In genomic region chr19:47047931-47048399, GRCh38 we compare ENCODE assay signal across 8 cellular contexts. TPM values are rescaled to one million over a fixed set of nuclear protein-coding genes. Genes with fewer than 3 reads are reported as not detected.
DNase-seq lines count a peak whose midpoint lies in the region; ATAC-seq, FAIRE-seq and TF ChIP-seq lines count a peak whose summit lies in the region.

No MANE protein-coding gene starts in this region.

- no TSS peak for BruUV-seq in HCT116 (replicated peaks; lab: Mats Ljungman, UMichigan)

- no peak for FAIRE-seq in pancreas (lab: Jason Lieb, UNC)

- POLR2A ChIA-PET in HCT116 (lab: Charles Lee), result interaction anchor here (0.6 to 1.1 kb wide), 4 partner anchors 8 to 197 kb away, joined by 3 to 5 read pairs (median 3); partner anchors contain the start of genes AP2S1 and ZC3H4

- TF ChIP-seq RAD21 in HCT116 (IDR thresholded peaks at IDR 0.05; ENCODE audit: low read depth), result no peak

- H3K27ac ChIP-seq in HCT116 (ENCODE audit: low read depth, low read length), result peak overlapping the region; percentile 64
- peak overlapping the region; percentile 41 to 75 (median 68) for H3K27ac ChIP-seq in pancreas
- H3K27ac ChIP-seq in tibial nerve, result peak overlapping the region; percentile 58 to 93 (median 86)

- peaks cover 8% of the 10 kb centered on the region; the same call in 1 of the 2 replicates for H3K79me2 ChIP-seq in HCT116 (ENCODE audit: insufficient read depth, low read length)

- peak; percentile 69 for ATAC-seq in HCT116
- peak; percentile 90 for ATAC-seq in SK-N-SH treated with all-trans-retinoic acid at 6 μM for 48 hours
- ATAC-seq in Right ventricle myocardium superior (ENCODE audit: poor library complexity), result peak; percentile 91
- peak; percentile 69 to 87 (median 80) for ATAC-seq in pancreas

- TF ChIP-seq CTCF in HCT116 (IDR thresholded peaks at IDR 0.05 in 2 of 3, conservative IDR thresholded peaks at IDR 0.05 in 1 of 3; ENCODE audit: borderline replicate concordance in 1 of 3, insufficient read depth in 1 of 3, low read depth in 2 of 3, low read length in 2 of 3) (no peak), NB4 (IDR thresholded peaks at IDR 0.05; ENCODE audit: low read depth, low read length) (no peak), pancreas (IDR thresholded peaks at IDR 0.05) (no peak), tibial nerve (IDR thresholded peaks at IDR 0.05) (no peak)

- RAD21 ChIA-PET in HCT116 (lab: Charles Lee; ENCODE audit: low non-redundant PET in 1 of 2, low total read pairs in 2 of 2, uncharacterized antibody in 2 of 2, unreplicated experiment in 2 of 2), result no interaction called here

- in situ Hi-C loops in G401 (cut with HindIII; ENCODE audit: low sequenced_read_pairs), result no loop called here

- TF ChIP-seq EP300 in tibial nerve (IDR thresholded peaks at IDR 0.05), result peak in 1 of 2 donors; percentile 57

- H3K9me3 ChIP-seq in HCT116 (ENCODE audit: control insufficient read depth in 1 of 2, insufficient read depth in 1 of 2, low read depth in 1 of 2, low read length in 2 of 2), result no peaks in the 10 kb centered on the region
- H3K9me3 ChIP-seq in pancreas, result no peaks in the 10 kb centered on the region
- no peaks in the 10 kb centered on the region for H3K9me3 ChIP-seq in tibial nerve

- H3K27me3 ChIP-seq in HCT116 (ENCODE audit: insufficient read depth, low read length) (no peaks in the 10 kb centered on the region), pancreas (no peaks in the 10 kb centered on the region), tibial nerve (no peaks in the 10 kb centered on the region)

- H3K36me3 ChIP-seq in HCT116 (ENCODE audit: control insufficient read depth in 1 of 2, insufficient read depth in 2 of 2, low read length in 2 of 2), result no peaks in the 10 kb centered on the region; a peak in 1 of 4 replicates
- H3K36me3 ChIP-seq in pancreas, result no peaks in the 10 kb centered on the region
- peaks cover 0 to 24% (median 0%) of the 10 kb centered on the region in 3 donors for H3K36me3 ChIP-seq in tibial nerve

- peak overlapping the region; percentile 32 for H2AFZ ChIP-seq in HCT116 (ENCODE audit: low read depth, low read length, poor library complexity, severe bottlenecking)

- no peaks in the 10 kb centered on the region for H4K20me1 ChIP-seq in HCT116 (ENCODE audit: insufficient read depth)

- H3K4me1 ChIP-seq in HCT116 (ENCODE audit: control insufficient read depth in 1 of 2, insufficient read depth in 2 of 2, low read length in 2 of 2) (peaks cover 4 to 14% of the 10 kb centered on the region in 2 experiments; a peak in 3 of 4 replicates), pancreas (no peaks in the 10 kb centered on the region), tibial nerve (peaks cover 0 to 16% (median 0%) of the 10 kb centered on the region in 4 donors)

- 0 to 1% methylated on average over 32 of the region's 32 CpGs for WGBS in pancreas, 2 donors
- WGBS in tibial nerve, 2 donors, result 1 to 3% methylated on average over 23 to 32 of the region's 32 CpGs

- H3K4me3 ChIP-seq in HCT116 (replicated peaks in 1 of 2; ENCODE audit: low read depth in 1 of 2, low read length in 2 of 2), result peak overlapping the region; percentile 71 to 72
- peak overlapping the region; percentile 85 for H3K4me3 ChIP-seq in NB4 (ENCODE audit: low read depth, low read length)
- peak overlapping the region; percentile 83 to 100 (median 95) for H3K4me3 ChIP-seq in pancreas
- peak overlapping the region; percentile 69 to 97 (median 92) for H3K4me3 ChIP-seq in tibial nerve

- intact Hi-C loops in HCT116 (cut with micrococcal nuclease) (no loop called here), Right ventricle myocardium superior (cut with DNase I) (no loop called here), pancreas (cut with DNase I) (no loop called here)

- CTCF ChIA-PET in HCT116 (lab: Charles Lee), result interaction anchor here (0.7 to 1.1 kb wide), 4 partner anchors 9 to 209 kb away, joined by 3 to 8 read pairs (median 4); no protein-coding TSS in a partner anchor

- peak; percentile 55 for TF ChIP-seq POLR2A in HCT116 (IDR thresholded peaks at IDR 0.05; ENCODE audit: borderline replicate concordance, extremely low read depth, insufficient read depth, insufficient read length)
- TF ChIP-seq POLR2A in NB4 (IDR thresholded peaks at IDR 0.05; ENCODE audit: extremely low read depth, insufficient read length), result peak; percentile 92
- TF ChIP-seq POLR2A in tibial nerve (IDR thresholded peaks at IDR 0.05), result peak in 1 of 2 donors; percentile 25

- peak overlapping the region; percentile 97 for H3K4me2 ChIP-seq in HCT116 (ENCODE audit: low read length)

- DNase-seq in G401 (ENCODE audit: low spot score) (peak; percentile 99), HCT116 (ENCODE audit: low read depth, low spot score) (peak; percentile 78), NB4 (ENCODE audit: low read depth) (peak; percentile 99), Right ventricle myocardium superior (peak; percentile 90), pancreas (peak; percentile 62 to 85 (median 74)), tibial nerve (ENCODE audit: low spot score in 2 of 2) (peak; percentile 76 to 83)
- peak; percentile 37 for DNase-seq in activated naive CD8-positive, alpha-beta T cell treated with anti-CD3 and anti-CD28 coated beads, Interleukin-2, amount 50 U/mL, for 16 hours (ENCODE audit: low read depth, low spot score)

- H3K9ac ChIP-seq in HCT116 (ENCODE audit: low read length), result peak overlapping the region; percentile 65

- no peaks in the 10 kb centered on the region for H3K9me2 ChIP-seq in HCT116 (ENCODE audit: insufficient read depth)

TF ChIP-seq in HCT116, 20 proteins besides CTCF, POLR2A, EP300 and RAD21:
- TF ChIP-seq POLR2AphosphoS5 (IDR thresholded peaks at IDR 0.05; ENCODE audit: low read depth, low read length), result peak; percentile 42; the same call in 1 of the 2 replicates
- TF ChIP-seq EZH2 (IDR thresholded peaks at IDR 0.05), result no peak
- no peak for TF ChIP-seq SRF (IDR thresholded peaks at IDR 0.05; ENCODE audit: low read depth)
- no peak for TF ChIP-seq SIN3A (IDR thresholded peaks at IDR 0.05; ENCODE audit: low read depth)
- TF ChIP-seq, protein P1, sequence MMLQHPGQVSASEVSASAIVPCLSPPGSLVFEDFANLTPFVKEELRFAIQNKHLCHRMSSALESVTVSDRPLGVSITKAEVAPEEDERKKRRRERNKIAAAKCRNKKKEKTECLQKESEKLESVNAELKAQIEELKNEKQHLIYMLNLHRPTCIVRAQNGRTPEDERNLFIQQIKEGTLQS (IDR thresholded peaks at IDR 0.05), result no peak
- TF ChIP-seq EGR1 (IDR thresholded peaks at IDR 0.05; ENCODE audit: low read depth), result no peak

TF ChIP-seq in SK-N-SH treated with all-trans-retinoic acid at 6 μM for 48 hours, 23 proteins besides CTCF, POLR2A, EP300 and RAD21 (continues in another document):
- TF ChIP-seq ZC3H10 (CRISPR knock-in tag; IDR thresholded peaks at IDR 0.05), result no peak
- TF ChIP-seq, protein P2, sequence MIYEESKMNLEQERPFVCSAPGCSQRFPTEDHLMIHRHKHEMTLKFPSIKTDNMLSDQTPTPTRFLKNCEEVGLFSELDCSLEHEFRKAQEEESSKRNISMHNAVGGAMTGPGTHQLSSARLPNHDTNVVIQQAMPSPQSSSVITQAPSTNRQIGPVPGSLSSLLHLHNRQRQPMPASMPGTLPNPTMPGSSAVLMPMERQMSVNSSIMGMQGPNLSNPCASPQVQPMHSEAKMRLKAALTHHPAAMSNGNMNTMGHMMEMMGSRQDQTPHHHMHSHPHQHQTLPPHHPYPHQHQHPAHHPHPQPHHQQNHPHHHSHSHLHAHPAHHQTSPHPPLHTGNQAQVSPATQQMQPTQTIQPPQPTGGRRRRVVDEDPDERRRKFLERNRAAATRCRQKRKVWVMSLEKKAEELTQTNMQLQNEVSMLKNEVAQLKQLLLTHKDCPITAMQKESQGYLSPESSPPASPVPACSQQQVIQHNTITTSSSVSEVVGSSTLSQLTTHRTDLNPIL (CRISPR knock-in tag; IDR thresholded peaks at IDR 0.05; ENCODE audit: low read depth), result no peak
- TF ChIP-seq, protein P3, sequence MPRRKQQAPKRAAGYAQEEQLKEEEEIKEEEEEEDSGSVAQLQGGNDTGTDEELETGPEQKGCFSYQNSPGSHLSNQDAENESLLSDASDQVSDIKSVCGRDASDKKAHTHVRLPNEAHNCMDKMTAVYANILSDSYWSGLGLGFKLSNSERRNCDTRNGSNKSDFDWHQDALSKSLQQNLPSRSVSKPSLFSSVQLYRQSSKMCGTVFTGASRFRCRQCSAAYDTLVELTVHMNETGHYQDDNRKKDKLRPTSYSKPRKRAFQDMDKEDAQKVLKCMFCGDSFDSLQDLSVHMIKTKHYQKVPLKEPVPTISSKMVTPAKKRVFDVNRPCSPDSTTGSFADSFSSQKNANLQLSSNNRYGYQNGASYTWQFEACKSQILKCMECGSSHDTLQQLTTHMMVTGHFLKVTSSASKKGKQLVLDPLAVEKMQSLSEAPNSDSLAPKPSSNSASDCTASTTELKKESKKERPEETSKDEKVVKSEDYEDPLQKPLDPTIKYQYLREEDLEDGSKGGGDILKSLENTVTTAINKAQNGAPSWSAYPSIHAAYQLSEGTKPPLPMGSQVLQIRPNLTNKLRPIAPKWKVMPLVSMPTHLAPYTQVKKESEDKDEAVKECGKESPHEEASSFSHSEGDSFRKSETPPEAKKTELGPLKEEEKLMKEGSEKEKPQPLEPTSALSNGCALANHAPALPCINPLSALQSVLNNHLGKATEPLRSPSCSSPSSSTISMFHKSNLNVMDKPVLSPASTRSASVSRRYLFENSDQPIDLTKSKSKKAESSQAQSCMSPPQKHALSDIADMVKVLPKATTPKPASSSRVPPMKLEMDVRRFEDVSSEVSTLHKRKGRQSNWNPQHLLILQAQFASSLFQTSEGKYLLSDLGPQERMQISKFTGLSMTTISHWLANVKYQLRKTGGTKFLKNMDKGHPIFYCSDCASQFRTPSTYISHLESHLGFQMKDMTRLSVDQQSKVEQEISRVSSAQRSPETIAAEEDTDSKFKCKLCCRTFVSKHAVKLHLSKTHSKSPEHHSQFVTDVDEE (CRISPR knock-in tag; IDR thresholded peaks at IDR 0.05), result no peak
- TF ChIP-seq BACH2 (CRISPR knock-in tag; IDR thresholded peaks at IDR 0.05; ENCODE audit: borderline replicate concordance), result no peak
- no peak for TF ChIP-seq ISL1 (CRISPR knock-in tag; IDR thresholded peaks at IDR 0.05)
- no peak for TF ChIP-seq TCF4 (CRISPR knock-in tag; IDR thresholded peaks at IDR 0.05; ENCODE audit: borderline replicate concordance)
- no peak for TF ChIP-seq ZNF8 (CRISPR knock-in tag; IDR thresholded peaks at IDR 0.05)
- no peak for TF ChIP-seq ESRRG (CRISPR knock-in tag; IDR thresholded peaks at IDR 0.05)
- TF ChIP-seq ZFP3 (CRISPR knock-in tag; IDR thresholded peaks at IDR 0.05), result no peak
- TF ChIP-seq ZNF70 (CRISPR knock-in tag; IDR thresholded peaks at IDR 0.05), result no peak

RNA-seq across cellular contexts. Expression of gene TMEM160, which starts 0.5 kb away (rescaled TPM):
- 170 and 258 TPM in 2 replicates for total RNA-seq in G401 (2014; rRNA removed; shearing (Covaris generic))
- total RNA-seq in HCT116 (2021; ENCODE audit: unreplicated experiment) (49.4 TPM), Right ventricle myocardium superior (34.9 TPM), pancreas (10 to 100 TPM; 11.9 to 17.8 (median 13.6) TPM), tibial nerve (10 to 100 TPM; 37.5 to 78.5 (median 66.8) TPM)
- 29.9 and 30.8 TPM in 2 replicates for polyA plus RNA-seq in HCT116 (2012)
- 1 to 10 TPM; 3.4 to 6.0 TPM for polyA plus RNA-seq in pancreas

RNA-seq across cellular contexts. Expression of gene NPAS1, which starts 28.3 kb away (rescaled TPM):
- total RNA-seq in G401 (2014; rRNA removed; shearing (Covaris generic)), result 5.2 and 7.7 TPM in 2 replicates
- total RNA-seq in HCT116 (2021; ENCODE audit: unreplicated experiment) (4.6 TPM), Right ventricle myocardium superior (not detected), pancreas (under 1 TPM; 0.12 to 0.42 (median 0.23) TPM), tibial nerve (under 1 TPM in 2 of 4 donors, not detected in 2; 0.39 to 0.42 TPM)
- polyA plus RNA-seq in HCT116 (2012), result 2.6 and 2.9 TPM in 2 replicates
- under 1 TPM; 0.46 to 0.49 TPM for polyA plus RNA-seq in pancreas

Comparison
In these comparisons a context has a peak if more than half of its experiments do, and no peak if none do; other contexts are left out.
1. Peak in every context shown above with its lines: DNase-seq, ATAC-seq, H3K4me3 ChIP-seq and H3K27ac ChIP-seq.
2. DNase-seq: peak in every context shown above with its lines; median percentile 99 in G401; 99 in NB4; 90 in Right ventricle myocardium superior; 80 in tibial nerve; 78 in HCT116; 74 in pancreas; 37 in activated naive CD8-positive, alpha-beta T cell treated with anti-CD3 and anti-CD28 coated beads, Interleukin-2, amount 50 U/mL, for 16 hours.